In genomic region chr10:72663971-72664370, GRCh38 we compare ENCODE assay signal across 23 cellular contexts.
"Had no signal": no experiment of that assay in that cellular context is flagged by ENCODE, and none has a peak within 500 bp of the region (broad histone marks: within the 10 kb centered on the region; RNA-seq: fewer than 3 reads in every experiment).

No MANE protein-coding gene starts in this region.

- H3K4me1 ChIP-seq: left ventricle myocardium inferior, psoas muscle, upper lobe of left lung had no signal

- ATAC-seq: activated CD8-positive, alpha-beta memory T cell treated with anti-CD3 and anti-CD28 coated beads, Interleukin-2, amount 10 ng/mL, durations not matched to agents 7 days and 5 days; activated T-helper 17 cell treated with anti-CD3 and anti-CD28 coated beads, Interleukin-2, amount 50 U/mL, for 72 hours; mucosa of descending colon; psoas muscle; right cardiac atrium; stimulated activated memory B cell treated with anti-CD40 and anti-IgM and Interleukin-4, amounts not matched to agents 10 μg/mL and 1 μg/mL and 100 μg/mL, for 72 hours; T-cell had no signal

- H3K27ac ChIP-seq: left ventricle myocardium inferior, psoas muscle, skin epidermis, thoracic aorta, upper lobe of left lung had no signal

- FAIRE-seq: colon, keratinocyte had no signal

- H3K9me3 ChIP-seq: left ventricle myocardium inferior, mucosa of descending colon, psoas muscle, thoracic aorta, upper lobe of left lung had no signal

- H3K27me3 ChIP-seq: upper lobe of left lung had no signal

- DNase-seq: activated CD4-positive, alpha-beta memory T cell treated with anti-CD3 and anti-CD28 coated beads, Interleukin-2, amount 10 ng/mL, durations not matched to agents 7 days and 5 days; activated CD4-positive, alpha-beta T cell treated with anti-CD3 and anti-CD28 coated beads for 48 hours; activated CD4-positive, CD25-positive, alpha-beta regulatory T cell; activated CD8-positive, alpha-beta memory T cell treated with anti-CD3 and anti-CD28 coated beads, Interleukin-2, amount 10 ng/mL, durations not matched to agents 7 days and 5 days; activated naive CD4-positive, alpha-beta T cell; activated naive CD8-positive, alpha-beta T cell treated with anti-CD3 and anti-CD28 coated beads, Interleukin-2, amount 10 ng/mL, durations not matched to agents 7 days and 5 days; activated T-cell treated with anti-CD3 and anti-CD28 coated beads, Interleukin-2, amount 50 U/mL, for 1 hour; central memory CD4-positive, alpha-beta T cell; foreskin melanocyte; left ventricle myocardium inferior; mucosa of descending colon; naive B cell; psoas muscle; right cardiac atrium; stimulated activated CD4-positive, alpha-beta T cell treated with anti-CD3 and anti-CD28 coated beads, Interleukin-4, amount 100 ng/mL, for 4 hours; T-cell; upper lobe of left lung had no signal

- H3K4me3 ChIP-seq: left ventricle myocardium inferior, mucosa of descending colon, psoas muscle, skin epidermis, thoracic aorta, upper lobe of left lung had no signal

- H3K36me3 ChIP-seq: left ventricle myocardium inferior, thoracic aorta, upper lobe of left lung had no signal
